1 cellular context compared by ENCODE assay signal in the genomic region with DNA sequence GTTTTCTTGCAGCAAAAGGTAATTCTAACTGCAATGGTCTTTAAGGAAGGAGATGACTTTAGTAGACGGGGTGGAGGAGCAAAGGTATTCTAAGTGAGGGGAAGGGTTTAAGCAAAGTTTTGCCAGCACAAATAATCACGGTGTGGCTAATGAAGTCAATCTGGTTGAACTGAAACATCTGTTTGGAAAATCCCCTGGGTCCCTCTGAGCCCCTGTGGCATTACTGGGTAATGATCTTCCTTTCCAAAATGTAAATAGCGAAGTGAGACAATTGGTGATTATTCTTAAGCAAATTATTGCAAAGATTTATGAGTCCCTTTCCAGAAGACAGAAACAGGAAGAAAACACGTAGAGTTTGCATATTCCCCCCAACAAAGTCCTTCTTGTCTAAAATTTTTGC.
A peak's percentile ranks its signal among the peaks of the same experiment; 100 is the strongest.
TF ChIP-seq lines count a peak whose summit lies in the region.

No MANE protein-coding gene starts in this region.

TF ChIP-seq in GM12878, 131 proteins besides CTCF, POLR2A, EP300 and RAD21 (continued from another document):
- TF ChIP-seq, protein P1, sequence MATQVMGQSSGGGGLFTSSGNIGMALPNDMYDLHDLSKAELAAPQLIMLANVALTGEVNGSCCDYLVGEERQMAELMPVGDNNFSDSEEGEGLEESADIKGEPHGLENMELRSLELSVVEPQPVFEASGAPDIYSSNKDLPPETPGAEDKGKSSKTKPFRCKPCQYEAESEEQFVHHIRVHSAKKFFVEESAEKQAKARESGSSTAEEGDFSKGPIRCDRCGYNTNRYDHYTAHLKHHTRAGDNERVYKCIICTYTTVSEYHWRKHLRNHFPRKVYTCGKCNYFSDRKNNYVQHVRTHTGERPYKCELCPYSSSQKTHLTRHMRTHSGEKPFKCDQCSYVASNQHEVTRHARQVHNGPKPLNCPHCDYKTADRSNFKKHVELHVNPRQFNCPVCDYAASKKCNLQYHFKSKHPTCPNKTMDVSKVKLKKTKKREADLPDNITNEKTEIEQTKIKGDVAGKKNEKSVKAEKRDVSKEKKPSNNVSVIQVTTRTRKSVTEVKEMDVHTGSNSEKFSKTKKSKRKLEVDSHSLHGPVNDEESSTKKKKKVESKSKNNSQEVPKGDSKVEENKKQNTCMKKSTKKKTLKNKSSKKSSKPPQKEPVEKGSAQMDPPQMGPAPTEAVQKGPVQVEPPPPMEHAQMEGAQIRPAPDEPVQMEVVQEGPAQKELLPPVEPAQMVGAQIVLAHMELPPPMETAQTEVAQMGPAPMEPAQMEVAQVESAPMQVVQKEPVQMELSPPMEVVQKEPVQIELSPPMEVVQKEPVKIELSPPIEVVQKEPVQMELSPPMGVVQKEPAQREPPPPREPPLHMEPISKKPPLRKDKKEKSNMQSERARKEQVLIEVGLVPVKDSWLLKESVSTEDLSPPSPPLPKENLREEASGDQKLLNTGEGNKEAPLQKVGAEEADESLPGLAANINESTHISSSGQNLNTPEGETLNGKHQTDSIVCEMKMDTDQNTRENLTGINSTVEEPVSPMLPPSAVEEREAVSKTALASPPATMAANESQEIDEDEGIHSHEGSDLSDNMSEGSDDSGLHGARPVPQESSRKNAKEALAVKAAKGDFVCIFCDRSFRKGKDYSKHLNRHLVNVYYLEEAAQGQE (IDR thresholded peaks at IDR 0.05; ENCODE audit: low read depth, low read length): no peak
- peak; percentile 30; the same call in 1 of the 2 replicates for TF ChIP-seq NR2F1 (conservative IDR thresholded peaks at IDR 0.05)
- TF ChIP-seq STAT1 (conservative IDR thresholded peaks at IDR 0.05): no peak
- TF ChIP-seq RELA (IDR thresholded peaks at IDR 0.05; ENCODE audit: borderline replicate concordance, partially characterized antibody): peak; percentile 32
- TF ChIP-seq SREBF2 (IDR thresholded peaks at IDR 0.05; ENCODE audit: low read length): no peak
- no peak for TF ChIP-seq ASH2L (IDR thresholded peaks at IDR 0.05; ENCODE audit: borderline replicate concordance, low read depth)
- peak; percentile 48 to 61; a peak in 2 of 4 replicates for TF ChIP-seq IKZF2 (IDR thresholded peaks at IDR 0.05)
- TF ChIP-seq TCF12 (IDR thresholded peaks at IDR 0.05; ENCODE audit: low read depth, low read length): peak; percentile 68; the same call in 1 of the 2 replicates
- no peak for TF ChIP-seq CHD2 (IDR thresholded peaks at IDR 0.05; ENCODE audit: borderline replicate concordance, low read depth, low read length)
- TF ChIP-seq KAT2A (conservative IDR thresholded peaks at IDR 0.05; ENCODE audit: control insufficient read depth, low read depth, low read length): no peak
- peak; percentile 35 for TF ChIP-seq RUNX3 (IDR thresholded peaks at IDR 0.05; ENCODE audit: low read length)
- no peak for TF ChIP-seq SUPT20H (IDR thresholded peaks at IDR 0.05; ENCODE audit: borderline replicate concordance, control insufficient read depth, low read depth, low read length)
- no peak for TF ChIP-seq WRNIP1 (IDR thresholded peaks at IDR 0.05; ENCODE audit: borderline replicate concordance, low read depth, low read length)
- no peak for TF ChIP-seq SP1 (IDR thresholded peaks at IDR 0.05; ENCODE audit: low read depth, low read length)
- TF ChIP-seq PAX5 (IDR thresholded peaks at IDR 0.05; ENCODE audit: borderline replicate concordance, low read depth, low read length): 0 out of 2 replicates have a peak, but pooled peaks have one; percentile 3
- 0 out of 2 replicates have a peak, but pooled peaks have one; percentile 43 for TF ChIP-seq IKZF1 (conservative IDR thresholded peaks at IDR 0.05)
- peak; percentile 77; the same call in 1 of the 2 replicates for TF ChIP-seq BCL11A (IDR thresholded peaks at IDR 0.05; ENCODE audit: low read depth, low read length)
- TF ChIP-seq MEF2B (IDR thresholded peaks at IDR 0.05; ENCODE audit: partially characterized antibody, poor library complexity, severe bottlenecking): peak; percentile 86
